18 cellular contexts compared by ENCODE assay signal in the genomic region with DNA sequence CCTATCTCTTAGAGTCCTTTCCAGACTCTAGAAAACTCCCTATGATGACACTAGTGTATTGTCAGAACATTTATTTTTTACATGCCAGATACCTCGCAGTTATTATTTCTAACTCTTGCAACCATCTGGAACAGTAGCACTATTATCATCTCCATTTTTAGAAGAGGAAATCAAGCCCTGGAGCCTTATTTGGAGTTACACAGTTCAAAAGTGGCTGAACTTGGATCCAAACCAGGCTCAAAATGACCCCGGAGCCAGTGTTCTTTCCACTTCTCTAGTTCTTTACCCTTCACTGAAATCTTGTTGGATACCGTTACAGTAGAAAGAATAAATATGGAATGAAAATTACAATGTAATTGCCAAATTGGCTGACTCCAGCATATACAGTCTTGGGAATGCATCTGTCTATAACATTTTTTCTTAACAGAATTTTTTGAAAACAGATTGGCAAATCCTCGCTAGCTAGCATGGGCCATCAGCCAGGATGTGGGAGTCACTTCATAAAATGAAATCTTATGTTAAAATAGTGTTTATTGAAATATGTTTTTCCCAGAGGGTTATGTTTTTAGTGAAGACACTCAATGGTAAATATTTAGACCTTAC.
DNase-seq lines count a peak whose midpoint lies in the region; TF ChIP-seq lines count a peak whose summit lies in the region.
"Had no signal": no experiment of that assay in that cellular context is flagged by ENCODE, and none has a peak within 500 bp of the region (broad histone marks: within the 10 kb centered on the region; RNA-seq: fewer than 3 reads in every experiment).

No MANE protein-coding gene starts in this region.

- no peak for TF ChIP-seq POLR2A in spleen (IDR thresholded peaks at IDR 0.05)

- intact Hi-C loops in spleen (cut with DNase I; ENCODE audit: low total_unique reads), result no loop called here

- H3K4me3 Mint-ChIP-seq in activated naive CD8-positive, alpha-beta T cell treated with anti-CD3 and anti-CD28 coated beads for 36 hours, result no peak overlapping the region
- no peak overlapping the region for H3K4me3 Mint-ChIP-seq in HFFc6
- H3K4me3 Mint-ChIP-seq: CD4-positive, CD25-positive, alpha-beta regulatory T cell; H9 had no signal

- H3K27me3 Mint-ChIP-seq in activated naive CD8-positive, alpha-beta T cell treated with anti-CD3 and anti-CD28 coated beads for 36 hours, result peaks cover 14% of the 10 kb centered on the region
- H3K27me3 Mint-ChIP-seq in HFFc6 (ENCODE audit: insufficient read depth), result 0 out of 2 replicates have a peak, but pooled peaks cover 1% of the 10 kb centered on the region
- H3K27me3 Mint-ChIP-seq: CD4-positive, CD25-positive, alpha-beta regulatory T cell had no signal

- H3K27ac Mint-ChIP-seq in activated naive CD8-positive, alpha-beta T cell treated with anti-CD3 and anti-CD28 coated beads for 36 hours, result no peak overlapping the region
- H3K27ac Mint-ChIP-seq in HFFc6, result no peak overlapping the region
- H3K27ac Mint-ChIP-seq: CD4-positive, CD25-positive, alpha-beta regulatory T cell; H9 had no signal

- no peaks in the 10 kb centered on the region for H3K4me1 ChIP-seq in spleen
- H3K4me1 ChIP-seq: SJSA1 had no signal

- H3K27ac ChIP-seq in spleen, result no peak overlapping the region
- H3K27ac ChIP-seq: GM23248, SJSA1 had no signal

- H3K9me3 ChIP-seq in spleen, result no peaks in the 10 kb centered on the region
- H3K9me3 ChIP-seq: SJSA1 had no signal

- no peaks in the 10 kb centered on the region for H3K36me3 ChIP-seq in spleen
- H3K36me3 ChIP-seq: SJSA1 had no signal

- peaks cover 9% of the 10 kb centered on the region for H3K4me1 Mint-ChIP-seq in activated naive CD8-positive, alpha-beta T cell treated with anti-CD3 and anti-CD28 coated beads for 36 hours
- no peaks in the 10 kb centered on the region for H3K4me1 Mint-ChIP-seq in HFFc6 (ENCODE audit: low read depth)
- H3K4me1 Mint-ChIP-seq: CD4-positive, CD25-positive, alpha-beta regulatory T cell had no signal

- H3K36me3 Mint-ChIP-seq in activated naive CD8-positive, alpha-beta T cell treated with anti-CD3 and anti-CD28 coated beads for 36 hours, result no peaks in the 10 kb centered on the region
- no peaks in the 10 kb centered on the region for H3K36me3 Mint-ChIP-seq in HFFc6 (ENCODE audit: low read depth)
- H3K36me3 Mint-ChIP-seq: CD4-positive, CD25-positive, alpha-beta regulatory T cell had no signal

- H3K27me3 ChIP-seq in spleen (replicated peaks in 1 of 7), result no peaks in the 10 kb centered on the region
- H3K27me3 ChIP-seq: SJSA1 had no signal

- H3K4me3 ChIP-seq in fibroblast of the aortic adventitia (ENCODE audit: low read depth, low read length) (no peak overlapping the region), spleen (no peak overlapping the region)
- H3K4me3 ChIP-seq: GM23248, SJSA1 had no signal

- WGBS in spleen, 5 donors, result 76 to 86% (median 82%) methylated on average over 4 of the region's 4 CpGs

- DNase-seq in Ammon's horn (ENCODE audit: low spot score), result peak; percentile 10
- DNase-seq in NCI-H446 treated with DMSO at 0.1 percent for 48 hours (lab: John Stamatoyannopoulos, UW), result peak; percentile 85
- peak; percentile 20 for DNase-seq in fibroblast of the aortic adventitia (ENCODE audit: low read depth)
- DNase-seq in left kidney (ENCODE audit: low read depth, low spot score), result peak; percentile 2
- no peak for DNase-seq in EL
- DNase-seq in activated naive CD8-positive, alpha-beta T cell treated with anti-CD3 and anti-CD28 coated beads for 36 hours, result no peak
- DNase-seq in HFFc6, result no peak
- DNase-seq in spleen, result no peak
- DNase-seq: CD4-positive, CD25-positive, alpha-beta regulatory T cell; COR-L47; DND-41; GM23248; H9; Kasumi-1; NCI-H1694; NCI-H510A; NCI-H748 treated with DMSO at 0.1 percent for 48 hours had no signal

- no peak for TF ChIP-seq CTCF in fibroblast of the aortic adventitia (IDR thresholded peaks at IDR 0.05; ENCODE audit: insufficient read depth, low read length)
- no peak for TF ChIP-seq CTCF in HFFc6 (IDR thresholded peaks at IDR 0.05)
- TF ChIP-seq CTCF in spleen (IDR thresholded peaks at IDR 0.05 in 8 of 11, conservative IDR thresholded peaks at IDR 0.05 in 3 of 11), result no peak

- no peaks in the 10 kb centered on the region for H3K9me3 Mint-ChIP-seq in activated naive CD8-positive, alpha-beta T cell treated with anti-CD3 and anti-CD28 coated beads for 36 hours
- no peaks in the 10 kb centered on the region; the same call in 1 of the 2 replicates for H3K9me3 Mint-ChIP-seq in HFFc6
- H3K9me3 Mint-ChIP-seq: CD4-positive, CD25-positive, alpha-beta regulatory T cell; H9 had no signal

Comparison
In these comparisons a context has a peak if more than half of its experiments do, and no peak if none do; other contexts are left out.
1. DNase-seq: peak in Ammon's horn (single experiment), NCI-H446 treated with DMSO at 0.1 percent for 48 hours (single experiment), fibroblast of the aortic adventitia (single experiment) and left kidney (single experiment); none in EL (single experiment), activated naive CD8-positive, alpha-beta T cell treated with anti-CD3 and anti-CD28 coated beads for 36 hours (single experiment), HFFc6 (single experiment) and spleen (single experiment).